8 cellular contexts compared by ENCODE assay signal in the genomic region with DNA sequence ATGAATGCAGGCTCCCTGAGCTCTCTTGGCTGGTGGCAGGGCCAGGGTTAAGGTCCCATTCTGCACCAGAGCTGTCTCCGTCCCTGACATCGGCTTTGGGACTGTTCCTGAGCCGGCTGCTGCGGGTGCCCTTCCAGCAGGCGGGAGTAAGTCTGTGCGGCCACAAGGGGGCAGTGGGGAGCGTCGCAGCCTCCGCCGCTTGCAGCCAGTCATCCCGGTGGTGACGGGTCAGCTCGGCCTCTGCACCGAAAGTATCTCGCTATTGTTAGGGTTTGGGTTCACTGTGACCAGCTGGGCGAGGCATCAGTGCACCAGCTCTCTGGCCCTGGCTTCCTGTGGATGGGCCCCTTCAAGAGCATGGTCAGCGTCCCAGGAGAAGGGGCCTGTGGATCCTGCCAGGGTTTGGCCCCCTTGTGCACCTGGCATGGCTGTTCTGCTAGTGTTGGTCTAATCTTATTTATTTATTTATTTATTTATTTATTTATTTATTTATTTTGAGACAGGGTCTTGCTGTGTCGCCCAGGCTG. TPM values are rescaled to one million over a fixed set of nuclear protein-coding genes. Genes with fewer than 3 reads are reported as not detected.
DNase-seq lines count a peak whose midpoint lies in the region; ATAC-seq and TF ChIP-seq lines count a peak whose summit lies in the region.

No MANE protein-coding gene starts in this region.

- POLR2A ChIA-PET in BJ (lab: Charles Lee), result no interaction called here

- no peaks in the 10 kb centered on the region for H3K9me3 Mint-ChIP-seq in dendritic cell treated with granulocyte-macrophage colony-stimulating factor and Interleukin-4, amounts not matched to agents 40 ng/mL and 50 ng/mL, for 4 days

- H3K36me3 ChIP-seq in BJ (ENCODE audit: control insufficient read depth, insufficient read depth, low read length) (no peaks in the 10 kb centered on the region), right lobe of liver (no peaks in the 10 kb centered on the region)

- no peak for DNase-seq in BJ (ENCODE audit: low read depth)
- DNase-seq in NCI-H2227 treated with DMSO at 0.1 percent for 48 hours (lab: John Stamatoyannopoulos, UW), result peak; percentile 27
- DNase-seq in activated CD4-positive, alpha-beta T cell treated with anti-CD3 and anti-CD28 coated beads, Interleukin-2, amount 50 U/mL, for 24 hours (ENCODE audit: low read depth in 1 of 2, low spot score in 1 of 2), result peak; percentile 51 to 58
- peak; percentile 79 to 85 (median 84) for DNase-seq in right lobe of liver
- peak; percentile 70 to 76 for DNase-seq in stimulated activated CD4-positive, alpha-beta T cell treated with anti-CD3 and anti-CD28 coated beads, Interleukin-4, amount 100 ng/mL, for 48 hours (ENCODE audit: low read depth in 2 of 2)

- TF ChIP-seq CTCF in BJ (IDR thresholded peaks at IDR 0.05; ENCODE audit: insufficient read depth, low read depth, low read length) (peak; percentile 99), right lobe of liver (IDR thresholded peaks at IDR 0.05) (peak; percentile 83 to 99 (median 96))

- no peak overlapping the region for H3K27ac Mint-ChIP-seq in dendritic cell treated with granulocyte-macrophage colony-stimulating factor and Interleukin-4, amounts not matched to agents 40 ng/mL and 50 ng/mL, for 4 days

- intact Hi-C loops in dendritic cell treated with granulocyte-macrophage colony-stimulating factor and Interleukin-4, amounts not matched to agents 40 ng/mL and 50 ng/mL, for 4 days (cut with micrococcal nuclease), result no loop called here
- intact Hi-C loops in right lobe of liver (cut with DNase I), result loop anchor here in 1 of 2 donors (10.0 kb wide), 1 partner anchor 52 kb away; no protein-coding TSS in a partner anchor

- H3K4me3 Mint-ChIP-seq in dendritic cell treated with granulocyte-macrophage colony-stimulating factor and Interleukin-4, amounts not matched to agents 40 ng/mL and 50 ng/mL, for 4 days, result peak overlapping the region; percentile 27

- H3K9me3 ChIP-seq in right lobe of liver, result no peaks in the 10 kb centered on the region

- CTCF ChIA-PET in BJ (lab: Yijun Ruan, JAX), result interaction anchor here (0.6 to 4.5 kb wide), 19 partner anchors 10 to 1698 kb away, joined by 3 to 62 read pairs (median 4); a partner anchor contains a TSS

- peak; percentile 62 for ATAC-seq in GM21381 (IDR thresholded peaks at IDR 0.05; ENCODE audit: unreplicated experiment)
- ATAC-seq in right lobe of liver, result peak; percentile 75 to 80 (median 78)
- ATAC-seq in HG03571 (IDR thresholded peaks at IDR 0.05; ENCODE audit: unreplicated experiment), result no peak

- peaks cover 52% of the 10 kb centered on the region for H3K4me1 Mint-ChIP-seq in dendritic cell treated with granulocyte-macrophage colony-stimulating factor and Interleukin-4, amounts not matched to agents 40 ng/mL and 50 ng/mL, for 4 days (ENCODE audit: low read depth)

- no peak for TF ChIP-seq POLR2A in right lobe of liver (IDR thresholded peaks at IDR 0.05)

- peaks cover 0 to 42% (median 11%) of the 10 kb centered on the region in 4 donors for H3K4me1 ChIP-seq in right lobe of liver

- H3K4me3 ChIP-seq in BJ (ENCODE audit: low read depth, low read length) (no peak overlapping the region), right lobe of liver (no peak overlapping the region)

- H3K27ac ChIP-seq in right lobe of liver, result no peak overlapping the region

- WGBS in right lobe of liver (ENCODE audit: insufficient coverage, low coverage, low lambda C conversion rate, missing lambda C conversion rate), result 87% methylated on average over 2 of the region's 18 CpGs

- no peaks in the 10 kb centered on the region for H3K27me3 ChIP-seq in BJ (ENCODE audit: control insufficient read depth, insufficient read depth, low read length)
- H3K27me3 ChIP-seq in right lobe of liver, result no peaks in the 10 kb centered on the region

- peaks cover 59% of the 10 kb centered on the region for H3K36me3 Mint-ChIP-seq in dendritic cell treated with granulocyte-macrophage colony-stimulating factor and Interleukin-4, amounts not matched to agents 40 ng/mL and 50 ng/mL, for 4 days (ENCODE audit: low read depth)

- H3K27me3 Mint-ChIP-seq in dendritic cell treated with granulocyte-macrophage colony-stimulating factor and Interleukin-4, amounts not matched to agents 40 ng/mL and 50 ng/mL, for 4 days, result no peaks in the 10 kb centered on the region

RNA-seq across cellular contexts. Expression of a gene that starts 15.1 kb away (rescaled TPM):
- 135 and 147 TPM in 2 replicates for polyA plus RNA-seq in BJ (2011; rRNA removed)
- 19.0 and 20.3 TPM in 2 replicates for polyA minus RNA-seq in BJ (2011; rRNA and poly(A)+ RNA removed)
- 100 to 1,000 TPM in 4 of 6 experiments, 10 to 100 TPM in 2; 81.7 to 275 (median 112) TPM for total RNA-seq in right lobe of liver

RNA-seq across cellular contexts. Expression of a gene that starts 26.2 kb away (rescaled TPM):
- polyA plus RNA-seq in BJ (2011; rRNA removed), result not detected in 2 replicates
- polyA minus RNA-seq in BJ (2011; rRNA and poly(A)+ RNA removed), result not detected in 2 replicates
- not detected for total RNA-seq in right lobe of liver

RNA-seq across cellular contexts. Expression of a gene that starts 27.3 kb away (rescaled TPM):
- 63.2 and 95.9 TPM in 2 replicates for polyA plus RNA-seq in BJ (2011; rRNA removed)
- polyA minus RNA-seq in BJ (2011; rRNA and poly(A)+ RNA removed), result 94.4 and 169 TPM in 2 replicates
- total RNA-seq in right lobe of liver, result 10 to 100 TPM; 37.9 to 99.0 (median 77.0) TPM

RNA-seq across cellular contexts. Expression of a gene that starts 38.5 kb away (rescaled TPM):
- polyA plus RNA-seq in BJ (2011; rRNA removed), result 114 and 133 TPM in 2 replicates
- 46.5 and 52.6 TPM in 2 replicates for polyA minus RNA-seq in BJ (2011; rRNA and poly(A)+ RNA removed)
- 10 to 100 TPM; 35.7 to 76.8 (median 52.1) TPM for total RNA-seq in right lobe of liver
